ENCODE assay signal across 1 cellular context in the genomic region with DNA sequence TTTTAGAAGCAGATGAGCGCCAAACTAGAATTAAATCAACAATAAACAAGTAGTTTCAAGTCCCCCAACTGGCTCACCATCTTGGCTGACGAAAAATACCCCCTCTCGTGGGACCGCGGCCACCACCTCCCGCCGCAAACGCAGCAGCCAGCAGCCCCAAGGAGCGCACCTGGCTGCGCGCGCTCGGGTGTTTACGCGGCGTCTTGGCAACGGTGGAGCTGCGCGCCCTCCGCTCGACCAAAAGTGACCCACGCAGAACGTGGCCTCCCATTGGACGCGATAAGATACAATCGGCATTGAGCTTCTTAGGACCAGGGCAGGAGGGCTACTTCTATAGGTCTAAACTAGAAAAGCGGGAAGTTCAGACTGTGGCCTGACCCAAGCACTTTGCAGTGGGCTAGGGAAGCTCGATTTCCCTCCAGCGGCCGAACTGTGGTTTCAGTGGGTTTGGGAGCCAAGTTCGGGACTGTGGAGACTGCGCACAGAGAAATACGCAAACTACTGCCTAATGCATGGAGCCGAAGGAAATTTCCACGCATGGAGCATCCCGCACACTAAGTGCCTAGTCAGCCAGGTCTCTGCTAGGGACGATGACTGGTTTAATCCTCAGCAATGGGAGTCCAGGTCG.
TF ChIP-seq lines count a peak whose summit lies in the region.

A gene with protein sequence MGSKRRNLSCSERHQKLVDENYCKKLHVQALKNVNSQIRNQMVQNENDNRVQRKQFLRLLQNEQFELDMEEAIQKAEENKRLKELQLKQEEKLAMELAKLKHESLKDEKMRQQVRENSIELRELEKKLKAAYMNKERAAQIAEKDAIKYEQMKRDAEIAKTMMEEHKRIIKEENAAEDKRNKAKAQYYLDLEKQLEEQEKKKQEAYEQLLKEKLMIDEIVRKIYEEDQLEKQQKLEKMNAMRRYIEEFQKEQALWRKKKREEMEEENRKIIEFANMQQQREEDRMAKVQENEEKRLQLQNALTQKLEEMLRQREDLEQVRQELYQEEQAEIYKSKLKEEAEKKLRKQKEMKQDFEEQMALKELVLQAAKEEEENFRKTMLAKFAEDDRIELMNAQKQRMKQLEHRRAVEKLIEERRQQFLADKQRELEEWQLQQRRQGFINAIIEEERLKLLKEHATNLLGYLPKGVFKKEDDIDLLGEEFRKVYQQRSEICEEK (minus strand): TSS at position 245 of the 628 bp plus-strand sequence. CDS start 165 bp downstream, at position 80.

TF ChIP-seq in HEK293, 187 proteins besides CTCF, POLR2A, EP300 and RAD21 (continued from another document and continues in another):
- TF ChIP-seq, protein P1, sequence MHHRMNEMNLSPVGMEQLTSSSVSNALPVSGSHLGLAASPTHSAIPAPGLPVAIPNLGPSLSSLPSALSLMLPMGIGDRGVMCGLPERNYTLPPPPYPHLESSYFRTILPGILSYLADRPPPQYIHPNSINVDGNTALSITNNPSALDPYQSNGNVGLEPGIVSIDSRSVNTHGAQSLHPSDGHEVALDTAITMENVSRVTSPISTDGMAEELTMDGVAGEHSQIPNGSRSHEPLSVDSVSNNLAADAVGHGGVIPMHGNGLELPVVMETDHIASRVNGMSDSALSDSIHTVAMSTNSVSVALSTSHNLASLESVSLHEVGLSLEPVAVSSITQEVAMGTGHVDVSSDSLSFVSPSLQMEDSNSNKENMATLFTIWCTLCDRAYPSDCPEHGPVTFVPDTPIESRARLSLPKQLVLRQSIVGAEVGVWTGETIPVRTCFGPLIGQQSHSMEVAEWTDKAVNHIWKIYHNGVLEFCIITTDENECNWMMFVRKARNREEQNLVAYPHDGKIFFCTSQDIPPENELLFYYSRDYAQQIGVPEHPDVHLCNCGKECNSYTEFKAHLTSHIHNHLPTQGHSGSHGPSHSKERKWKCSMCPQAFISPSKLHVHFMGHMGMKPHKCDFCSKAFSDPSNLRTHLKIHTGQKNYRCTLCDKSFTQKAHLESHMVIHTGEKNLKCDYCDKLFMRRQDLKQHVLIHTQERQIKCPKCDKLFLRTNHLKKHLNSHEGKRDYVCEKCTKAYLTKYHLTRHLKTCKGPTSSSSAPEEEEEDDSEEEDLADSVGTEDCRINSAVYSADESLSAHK (tag by site-specific recombination; IDR thresholded peaks at IDR 0.05) = peak; percentile 96; the same call in 1 of the 2 replicates
- peak; percentile 26; the same call in 1 of the 2 replicates for TF ChIP-seq SP3 (tag by site-specific recombination; IDR thresholded peaks at IDR 0.05)
- peak; percentile 65 for TF ChIP-seq ZBTB17 (tag by site-specific recombination; IDR thresholded peaks at IDR 0.05)
- TF ChIP-seq ZNF677 (tag by site-specific recombination; IDR thresholded peaks at IDR 0.05) = no peak
- TF ChIP-seq ZEB2 (tag by site-specific recombination; IDR thresholded peaks at IDR 0.05) = peak; percentile 58; the same call in 1 of the 2 replicates
- TF ChIP-seq, protein P2, sequence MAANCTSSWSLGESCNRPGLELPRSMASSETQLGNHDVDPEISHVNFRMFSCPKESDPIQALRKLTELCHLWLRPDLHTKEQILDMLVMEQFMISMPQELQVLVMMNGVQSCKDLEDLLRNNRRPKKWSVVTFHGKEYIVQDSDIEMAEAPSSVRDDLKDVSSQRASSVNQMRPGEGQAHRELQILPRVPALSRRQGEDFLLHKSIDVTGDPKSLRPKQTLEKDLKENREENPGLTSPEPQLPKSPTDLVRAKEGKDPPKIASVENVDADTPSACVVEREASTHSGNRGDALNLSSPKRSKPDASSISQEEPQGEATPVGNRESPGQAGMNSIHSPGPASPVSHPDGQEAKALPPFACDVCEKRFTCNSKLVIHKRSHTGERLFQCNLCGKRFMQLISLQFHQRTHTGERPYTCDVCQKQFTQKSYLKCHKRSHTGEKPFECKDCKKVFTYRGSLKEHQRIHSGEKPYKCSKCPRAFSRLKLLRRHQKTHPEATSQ (tag by site-specific recombination; IDR thresholded peaks at IDR 0.05) = no peak
- no peak for TF ChIP-seq WT1 (tag by site-specific recombination; IDR thresholded peaks at IDR 0.05)
- TF ChIP-seq ZNF626 (tag by site-specific recombination; IDR thresholded peaks at IDR 0.05) = no peak
- TF ChIP-seq ZNF280C (tag by site-specific recombination; IDR thresholded peaks at IDR 0.05) = no peak
- no peak for TF ChIP-seq MYNN (tag by site-specific recombination; IDR thresholded peaks at IDR 0.05; ENCODE audit: borderline replicate concordance)
- no peak for TF ChIP-seq REPIN1 (tag by site-specific recombination; IDR thresholded peaks at IDR 0.05; ENCODE audit: low read depth)
- TF ChIP-seq ZNF114 (tag by site-specific recombination; IDR thresholded peaks at IDR 0.05) = no peak
- no peak for TF ChIP-seq AEBP2 (tag by site-specific recombination; IDR thresholded peaks at IDR 0.05; ENCODE audit: borderline replicate concordance)
- no peak for TF ChIP-seq ZNF16 (tag by site-specific recombination; IDR thresholded peaks at IDR 0.05; ENCODE audit: low read depth)
- TF ChIP-seq ZSCAN30 (tag by site-specific recombination; IDR thresholded peaks at IDR 0.05) = peak; percentile 99
- no peak for TF ChIP-seq ZNF223 (tag by site-specific recombination; IDR thresholded peaks at IDR 0.05)
- TF ChIP-seq ZNF214 (tag by site-specific recombination; IDR thresholded peaks at IDR 0.05; ENCODE audit: borderline replicate concordance) = no peak
- no peak for TF ChIP-seq ZNF670 (tag by site-specific recombination; IDR thresholded peaks at IDR 0.05; ENCODE audit: low read depth)
- TF ChIP-seq, protein P3, sequence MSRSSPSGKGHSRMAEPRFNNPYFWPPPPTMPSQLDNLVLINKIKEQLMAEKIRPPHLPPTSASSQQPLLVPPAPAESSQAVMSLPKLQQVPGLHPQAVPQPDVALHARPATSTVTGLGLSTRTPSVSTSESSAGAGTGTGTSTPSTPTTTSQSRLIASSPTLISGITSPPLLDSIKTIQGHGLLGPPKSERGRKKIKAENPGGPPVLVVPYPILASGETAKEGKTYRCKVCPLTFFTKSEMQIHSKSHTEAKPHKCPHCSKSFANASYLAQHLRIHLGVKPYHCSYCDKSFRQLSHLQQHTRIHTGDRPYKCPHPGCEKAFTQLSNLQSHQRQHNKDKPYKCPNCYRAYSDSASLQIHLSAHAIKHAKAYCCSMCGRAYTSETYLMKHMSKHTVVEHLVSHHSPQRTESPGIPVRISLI (tag by site-specific recombination; IDR thresholded peaks at IDR 0.05) = no peak
- no peak for TF ChIP-seq ZNF549 (tag by site-specific recombination; IDR thresholded peaks at IDR 0.05)
- TF ChIP-seq, protein P4, sequence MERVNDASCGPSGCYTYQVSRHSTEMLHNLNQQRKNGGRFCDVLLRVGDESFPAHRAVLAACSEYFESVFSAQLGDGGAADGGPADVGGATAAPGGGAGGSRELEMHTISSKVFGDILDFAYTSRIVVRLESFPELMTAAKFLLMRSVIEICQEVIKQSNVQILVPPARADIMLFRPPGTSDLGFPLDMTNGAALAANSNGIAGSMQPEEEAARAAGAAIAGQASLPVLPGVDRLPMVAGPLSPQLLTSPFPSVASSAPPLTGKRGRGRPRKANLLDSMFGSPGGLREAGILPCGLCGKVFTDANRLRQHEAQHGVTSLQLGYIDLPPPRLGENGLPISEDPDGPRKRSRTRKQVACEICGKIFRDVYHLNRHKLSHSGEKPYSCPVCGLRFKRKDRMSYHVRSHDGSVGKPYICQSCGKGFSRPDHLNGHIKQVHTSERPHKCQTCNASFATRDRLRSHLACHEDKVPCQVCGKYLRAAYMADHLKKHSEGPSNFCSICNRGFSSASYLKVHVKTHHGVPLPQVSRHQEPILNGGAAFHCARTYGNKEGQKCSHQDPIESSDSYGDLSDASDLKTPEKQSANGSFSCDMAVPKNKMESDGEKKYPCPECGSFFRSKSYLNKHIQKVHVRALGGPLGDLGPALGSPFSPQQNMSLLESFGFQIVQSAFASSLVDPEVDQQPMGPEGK (tag by site-specific recombination; IDR thresholded peaks at IDR 0.05) = no peak; the same call in 1 of the 2 replicates
- no peak for TF ChIP-seq PRDM1 (tag by site-specific recombination; IDR thresholded peaks at IDR 0.05)
- peak; percentile 72 for TF ChIP-seq ZIC2 (tag by site-specific recombination; IDR thresholded peaks at IDR 0.05)
- no peak for TF ChIP-seq PRDM2 (tag by site-specific recombination; IDR thresholded peaks at IDR 0.05; ENCODE audit: borderline replicate concordance)
- TF ChIP-seq ZNF76 (tag by site-specific recombination; IDR thresholded peaks at IDR 0.05; ENCODE audit: borderline replicate concordance, low read depth) = peak; percentile 53; the same call in 1 of the 2 replicates
